23 cellular contexts compared by ENCODE assay signal in genomic region chr15:64617727-64618126, GRCh38.
DNase-seq lines count a peak whose midpoint lies in the region; ATAC-seq and TF ChIP-seq lines count a peak whose summit lies in the region.
"Had no signal": no experiment of that assay in that cellular context is flagged by ENCODE, and none has a peak within 500 bp of the region (broad histone marks: within the 10 kb centered on the region; RNA-seq: fewer than 3 reads in every experiment).

No MANE protein-coding gene starts in this region.

- H3K27ac ChIP-seq in RWPE1: peak overlapping the region; percentile 53; the same call in 1 of the 2 replicates
- no peak overlapping the region for H3K27ac ChIP-seq in Peyer's patch
- H3K27ac ChIP-seq: BLaER1, SK-N-MC had no signal

- ATAC-seq in activated T-cell treated with anti-CD3 and anti-CD28 coated beads, Interleukin-2, amount 50 U/mL, for 4 hours: no peak
- no peak for ATAC-seq in stimulated activated naive B cell treated with anti-CD40 and anti-IgM and Interleukin-4, amounts not matched to agents 10 μg/mL and 1 μg/mL and 100 μg/mL, for 72 hours (replicated peaks)
- ATAC-seq in HG02870 (IDR thresholded peaks at IDR 0.05; ENCODE audit: unreplicated experiment): no peak

- no peak for DNase-seq in activated T-cell treated with anti-CD3 and anti-CD28 coated beads, Interleukin-2, amount 50 U/mL, for 24 hours
- no peak for DNase-seq in activated T-cell treated with anti-CD3 and anti-CD28 coated beads, Interleukin-2, amount 50 U/mL, for 4 hours
- DNase-seq in RWPE1 (ENCODE audit: low spot score) (no peak), iPS-NIHi11 (ENCODE audit: low spot score) (peak; percentile 26), NCI-H2107 treated with DMSO at 0.1 percent for 48 hours (lab: John Stamatoyannopoulos, UW; ENCODE audit: unreplicated experiment) (no peak), Peyer's patch (no peak)
- no peak for DNase-seq in stimulated activated naive B cell treated with anti-CD40 and anti-IgM and Interleukin-4, amounts not matched to agents 10 μg/mL and 1 μg/mL and 100 μg/mL, for 72 hours
- DNase-seq: Caco-2; CD4-positive, alpha-beta memory T cell; H9; MV-4-11; NCI-H1105; NCI-H1436 treated with DMSO at 0.1 percent for 48 hours; NCI-H1930; NCI-H2171; NCI-H226; NCI-H510A; NCI-H69; SHP77 treated with DMSO at 0.1 percent for 48 hours had no signal

- H3K9me3 Mint-ChIP-seq in activated T-cell treated with anti-CD3 and anti-CD28 coated beads, Interleukin-2, amount 50 U/mL, for 24 hours: no peaks in the 10 kb centered on the region
- H3K9me3 Mint-ChIP-seq in activated T-cell treated with anti-CD3 and anti-CD28 coated beads, Interleukin-2, amount 50 U/mL, for 4 hours: no peaks in the 10 kb centered on the region
- no peaks in the 10 kb centered on the region for H3K9me3 Mint-ChIP-seq in stimulated activated naive B cell treated with anti-CD40 and anti-IgM and Interleukin-4, amounts not matched to agents 10 μg/mL and 1 μg/mL and 100 μg/mL, for 72 hours
- H3K9me3 Mint-ChIP-seq: H9 had no signal

- no peak overlapping the region for H3K4me3 Mint-ChIP-seq in activated T-cell treated with anti-CD3 and anti-CD28 coated beads, Interleukin-2, amount 50 U/mL, for 24 hours
- no peak overlapping the region for H3K4me3 Mint-ChIP-seq in activated T-cell treated with anti-CD3 and anti-CD28 coated beads, Interleukin-2, amount 50 U/mL, for 4 hours
- no peak overlapping the region for H3K4me3 Mint-ChIP-seq in stimulated activated naive B cell treated with anti-CD40 and anti-IgM and Interleukin-4, amounts not matched to agents 10 μg/mL and 1 μg/mL and 100 μg/mL, for 72 hours
- H3K4me3 Mint-ChIP-seq: H9 had no signal

- H3K27me3 Mint-ChIP-seq in activated T-cell treated with anti-CD3 and anti-CD28 coated beads, Interleukin-2, amount 50 U/mL, for 24 hours: no peaks in the 10 kb centered on the region
- no peaks in the 10 kb centered on the region for H3K27me3 Mint-ChIP-seq in activated T-cell treated with anti-CD3 and anti-CD28 coated beads, Interleukin-2, amount 50 U/mL, for 4 hours (ENCODE audit: low read depth)
- no peaks in the 10 kb centered on the region for H3K27me3 Mint-ChIP-seq in stimulated activated naive B cell treated with anti-CD40 and anti-IgM and Interleukin-4, amounts not matched to agents 10 μg/mL and 1 μg/mL and 100 μg/mL, for 72 hours
- H3K27me3 Mint-ChIP-seq: CD4-positive, alpha-beta memory T cell had no signal

- H3K4me1 Mint-ChIP-seq in activated T-cell treated with anti-CD3 and anti-CD28 coated beads, Interleukin-2, amount 50 U/mL, for 24 hours (ENCODE audit: low read depth): peaks cover 69% of the 10 kb centered on the region
- H3K4me1 Mint-ChIP-seq in activated T-cell treated with anti-CD3 and anti-CD28 coated beads, Interleukin-2, amount 50 U/mL, for 4 hours (ENCODE audit: low read depth): peaks cover 65% of the 10 kb centered on the region
- H3K4me1 Mint-ChIP-seq in stimulated activated naive B cell treated with anti-CD40 and anti-IgM and Interleukin-4, amounts not matched to agents 10 μg/mL and 1 μg/mL and 100 μg/mL, for 72 hours: peaks cover 26 to 38% of the 10 kb centered on the region in 2 donors

- H3K4me1 ChIP-seq in Peyer's patch: peaks cover 0 to 25% (median 6%) of the 10 kb centered on the region in 4 donors

- no peak overlapping the region for H3K4me3 ChIP-seq in Peyer's patch
- H3K4me3 ChIP-seq: BLaER1, K562, SK-N-MC had no signal

- POLR2A ChIA-PET in RWPE1 (lab: Yijun Ruan, JAX; ENCODE audit: low non-redundant PET): no interaction called here

- H3K27me3 ChIP-seq in Peyer's patch: no peaks in the 10 kb centered on the region
- H3K27me3 ChIP-seq: BLaER1 had no signal

- TF ChIP-seq CTCF in RWPE1 (conservative IDR thresholded peaks at IDR 0.05; ENCODE audit: low read depth) (no peak), Peyer's patch (IDR thresholded peaks at IDR 0.05) (no peak)

- CTCF ChIA-PET in RWPE1 (lab: Yijun Ruan, JAX): interaction anchor here (0.6 to 0.7 kb wide), 2 partner anchors 16 to 512 kb away, joined by 6 read pairs; no protein-coding TSS in a partner anchor

- no peaks in the 10 kb centered on the region for H3K9me3 ChIP-seq in Peyer's patch
- H3K9me3 ChIP-seq: BLaER1, Caco-2 had no signal

- peaks cover 0 to under 1% (median 0%) of the 10 kb centered on the region in 3 donors for H3K36me3 ChIP-seq in Peyer's patch

- TF ChIP-seq POLR2A in Peyer's patch (IDR thresholded peaks at IDR 0.05): no peak

- H3K36me3 Mint-ChIP-seq in activated T-cell treated with anti-CD3 and anti-CD28 coated beads, Interleukin-2, amount 50 U/mL, for 24 hours (ENCODE audit: low read depth): peaks cover 7% of the 10 kb centered on the region
- no peaks in the 10 kb centered on the region for H3K36me3 Mint-ChIP-seq in activated T-cell treated with anti-CD3 and anti-CD28 coated beads, Interleukin-2, amount 50 U/mL, for 4 hours (ENCODE audit: insufficient read depth)
- H3K36me3 Mint-ChIP-seq in stimulated activated naive B cell treated with anti-CD40 and anti-IgM and Interleukin-4, amounts not matched to agents 10 μg/mL and 1 μg/mL and 100 μg/mL, for 72 hours: peaks cover 0 to 3% of the 10 kb centered on the region in 2 donors

- H3K27ac Mint-ChIP-seq in activated T-cell treated with anti-CD3 and anti-CD28 coated beads, Interleukin-2, amount 50 U/mL, for 24 hours: peak overlapping the region; percentile 12
- peak overlapping the region; percentile 3 for H3K27ac Mint-ChIP-seq in stimulated activated naive B cell treated with anti-CD40 and anti-IgM and Interleukin-4, amounts not matched to agents 10 μg/mL and 1 μg/mL and 100 μg/mL, for 72 hours
